ENCODE assay signal across 19 cellular contexts in the genomic region with DNA sequence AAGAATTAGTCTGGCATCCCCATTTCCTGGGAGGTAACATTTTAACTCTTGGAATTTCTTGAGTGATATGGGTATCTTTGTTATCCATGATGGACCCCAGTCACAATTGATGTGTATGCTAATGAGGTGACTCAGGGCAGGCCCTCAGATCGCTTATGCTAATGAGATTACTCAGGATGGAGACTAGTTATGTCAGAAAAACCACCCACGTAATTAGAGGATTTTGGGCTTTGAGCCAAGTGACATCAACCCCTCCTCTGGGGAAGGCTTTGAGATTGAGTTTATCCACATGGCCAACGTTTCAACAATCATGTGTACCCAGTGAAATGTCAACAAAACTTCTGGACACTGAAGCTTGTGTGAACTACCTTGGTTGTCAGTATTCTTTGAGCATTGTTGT.
"Had no signal": no experiment of that assay in that cellular context is flagged by ENCODE, and none has a peak within 500 bp of the region (broad histone marks: within the 10 kb centered on the region; RNA-seq: fewer than 3 reads in every experiment).

No MANE protein-coding gene starts in this region.

- H3K27ac ChIP-seq: body of pancreas, hepatocyte, neutrophil, pancreas, psoas muscle, upper lobe of right lung had no signal

- H3K4me3 ChIP-seq: body of pancreas, hepatocyte, pancreas, psoas muscle, upper lobe of right lung had no signal

- H3K36me3 ChIP-seq: neutrophil, pancreas, upper lobe of right lung had no signal

- H3K27me3 ChIP-seq: body of pancreas, hepatocyte, neutrophil, pancreas, upper lobe of right lung had no signal

- H3K9me3 ChIP-seq: neutrophil, pancreas, psoas muscle, upper lobe of right lung had no signal

- H3K4me1 ChIP-seq: body of pancreas, pancreas, psoas muscle, upper lobe of right lung had no signal

- ATAC-seq: activated T-cell treated with anti-CD3 and anti-CD28 coated beads, Interleukin-2, amount 50 U/mL, for 4 hours; body of pancreas; pancreas; psoas muscle; right cardiac atrium; stimulated activated naive CD8-positive, alpha-beta T cell treated with anti-CD3 and anti-CD28 coated beads, Interleukin-15, Interleukin-2, amounts not matched to agents 100 U/mL and 50 U/mL, for 24 hours; T-cell; upper lobe of right lung; WTC11 had no signal

- DNase-seq: activated CD4-positive, alpha-beta T cell treated with anti-CD3 and anti-CD28 coated beads, Interleukin-2, amount 50 U/mL, for 4 hours; activated CD8-positive, alpha-beta memory T cell treated with anti-CD3 and anti-CD28 coated beads, Interleukin-2, amount 50 U/mL, for 48 hours; activated naive CD4-positive, alpha-beta T cell; activated naive CD8-positive, alpha-beta T cell treated with anti-CD3 and anti-CD28 coated beads for 36 hours; activated T-cell treated with anti-CD3 and anti-CD28 coated beads, Interleukin-2, amount 50 U/mL, for 4 hours; body of pancreas; effector CD4-positive, alpha-beta T cell; foreskin melanocyte; kidney glomerular epithelial cell; pancreas; psoas muscle; right cardiac atrium; stimulated activated CD4-positive, alpha-beta T cell treated with anti-CD3 and anti-CD28 coated beads, Interleukin-4, amount 100 ng/mL, for 4 hours; stimulated activated naive CD8-positive, alpha-beta T cell treated with anti-CD3 and anti-CD28 coated beads, Interleukin-15, Interleukin-2, amounts not matched to agents 100 U/mL and 50 U/mL, for 24 hours; T-cell; upper lobe of right lung had no signal
